ENCODE assay signal across 8 cellular contexts in the genomic region with DNA sequence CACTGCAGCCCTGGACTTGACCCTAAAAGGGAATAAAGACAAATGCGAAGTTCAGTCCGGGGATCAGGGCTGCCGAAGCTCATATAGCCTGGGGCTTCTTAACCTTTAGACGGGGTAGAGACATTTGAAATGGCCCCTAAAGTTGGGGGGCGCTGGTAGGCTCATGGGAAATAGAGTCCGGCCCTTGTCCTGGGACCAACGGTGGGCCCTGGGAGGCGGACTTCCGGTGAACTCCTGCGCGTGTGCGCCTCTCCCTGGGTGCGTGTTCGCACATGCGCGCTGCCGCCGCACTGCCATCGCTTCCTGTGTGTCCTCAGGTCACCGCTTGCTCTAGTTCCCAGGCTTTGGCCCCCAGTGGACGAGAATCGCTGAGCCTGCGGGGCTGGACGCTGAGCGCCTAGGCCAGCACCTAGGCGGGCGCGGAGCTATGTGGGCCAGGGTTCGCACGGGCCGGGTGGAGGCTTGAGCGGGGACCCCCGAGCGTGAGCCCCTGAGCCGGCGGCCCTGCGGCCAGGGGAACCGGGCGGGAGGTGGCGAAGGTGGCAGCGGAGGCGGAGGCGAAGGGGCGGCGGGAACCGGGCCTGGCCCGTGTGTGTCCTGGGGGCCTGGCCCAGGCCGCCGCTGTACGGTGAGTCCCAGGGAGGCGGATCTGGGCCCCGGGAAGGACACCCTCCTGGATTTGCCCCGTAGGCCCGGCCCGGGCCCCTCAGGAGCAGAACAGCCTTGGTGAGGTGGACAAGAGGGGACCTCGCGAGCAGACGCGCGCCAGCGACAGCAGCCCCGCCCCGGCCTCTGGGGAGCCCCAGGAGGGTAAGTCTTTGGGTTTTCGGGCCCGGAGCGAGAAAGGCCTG. TPM values are rescaled to one million over a fixed set of nuclear protein-coding genes. Genes with fewer than 3 reads are reported as not detected.
DNase-seq lines count a peak whose midpoint lies in the region; ATAC-seq, FAIRE-seq and TF ChIP-seq lines count a peak whose summit lies in the region.

No MANE protein-coding gene starts in this region.

- H3K36me3 ChIP-seq in mammary epithelial cell (ENCODE audit: insufficient read depth, low read length): peaks cover 4% of the 10 kb centered on the region
- no peaks in the 10 kb centered on the region for H3K36me3 ChIP-seq in small intestine (ENCODE audit: control insufficient read depth in 2 of 2, insufficient read depth in 2 of 2, low read length in 2 of 2)

- no peak for TF ChIP-seq EP300 in A549 (IDR thresholded peaks at IDR 0.05)

- H3K9ac ChIP-seq in mammary epithelial cell (ENCODE audit: insufficient read depth, low read length): peak overlapping the region; percentile 73

- peaks cover 43% of the 10 kb centered on the region for H3K79me2 ChIP-seq in mammary epithelial cell (ENCODE audit: insufficient read depth, low read length)

- in situ Hi-C loops in mammary epithelial cell (cut with MboI; ENCODE audit: low sequenced_read_pairs in 2 of 2): loop anchor here in 1 of 2 donors (25.0 kb wide), 1 partner anchor 108 kb away; a partner anchor contains a TSS

- H3K9me3 ChIP-seq in A549 (peaks cover 16% of the 10 kb centered on the region), mammary epithelial cell (replicated peaks; ENCODE audit: insufficient read depth, low read length) (no peaks in the 10 kb centered on the region), small intestine (ENCODE audit: control insufficient read depth, low read depth) (no peaks in the 10 kb centered on the region)

- ATAC-seq in A549 (peak; percentile 99 to 100), GM18858 (IDR thresholded peaks at IDR 0.05; ENCODE audit: unreplicated experiment) (peak; percentile 87), HG03066 (IDR thresholded peaks at IDR 0.05; ENCODE audit: low read depth, unreplicated experiment) (peak; percentile 88)

- H3K4me1 ChIP-seq in A549 (0 out of 3 replicates have a peak, but pooled peaks cover 4% of the 10 kb centered on the region), mammary epithelial cell (ENCODE audit: insufficient read depth, low read length) (no peaks in the 10 kb centered on the region), small intestine (ENCODE audit: control insufficient read depth in 2 of 2, insufficient read depth in 1 of 2, low read depth in 1 of 2, low read length in 1 of 2) (no peaks in the 10 kb centered on the region)

- H3K4me2 ChIP-seq in A549 (peak overlapping the region; percentile 84), mammary epithelial cell (ENCODE audit: insufficient read depth, low read depth, low read length) (peak overlapping the region; percentile 90)

- peak overlapping the region; percentile 81 to 97 for H3K27ac ChIP-seq in A549
- peak overlapping the region; percentile 76 for H3K27ac ChIP-seq in VCaP
- H3K27ac ChIP-seq in mammary epithelial cell (ENCODE audit: insufficient read depth, low read depth, low read length): peak overlapping the region; percentile 49
- peak overlapping the region in 1 of 2 donors; percentile 92 for H3K27ac ChIP-seq in small intestine (ENCODE audit: low read depth in 1 of 2, low read length in 1 of 2)

- TF ChIP-seq CTCF in A549 (IDR thresholded peaks at IDR 0.05) (no peak), VCaP (conservative IDR thresholded peaks at IDR 0.05) (no peak), mammary epithelial cell (conservative IDR thresholded peaks at IDR 0.05 in 1 of 2, IDR thresholded peaks at IDR 0.05 in 1 of 2; ENCODE audit: extremely low read depth in 1 of 2, insufficient read depth in 1 of 2, low read depth in 1 of 2, low read length in 2 of 2) (no peak)

- no peak for FAIRE-seq in A549 (lab: Jason Lieb, UNC)
- FAIRE-seq in small intestine (lab: Jason Lieb, UNC): no peak

- peak; percentile 82 for TF ChIP-seq POLR2A in A549 (IDR thresholded peaks at IDR 0.05; ENCODE audit: low read length)

- CTCF ChIA-PET in A549 (lab: Yijun Ruan, JAX): no interaction called here
- CTCF ChIA-PET in mammary epithelial cell (lab: Charles Lee; ENCODE audit: low non-redundant PET): no interaction called here

- H3K4me3 ChIP-seq in A549 (peak overlapping the region; percentile 68), mammary epithelial cell (replicated peaks in 1 of 3; ENCODE audit: insufficient read depth in 1 of 3, low read depth in 2 of 3, low read length in 3 of 3) (peak overlapping the region; percentile 60 to 86 (median 72)), small intestine (ENCODE audit: low read depth in 1 of 2, low read length in 2 of 2) (peak overlapping the region; percentile 91 to 93)

- H3K27me3 ChIP-seq in mammary epithelial cell (ENCODE audit: insufficient read depth, low read length) (no peaks in the 10 kb centered on the region), small intestine (ENCODE audit: control insufficient read depth in 2 of 2, insufficient read depth in 2 of 2, low read length in 2 of 2) (no peaks in the 10 kb centered on the region)

- 6% methylated on average over 43 of the region's 66 CpGs for WGBS in A549 (ENCODE audit: missing lambda C conversion rate)
- 0% methylated on average over 25 of the region's 66 CpGs for WGBS in mammary epithelial cell (ENCODE audit: low coverage, missing lambda C conversion rate)
- WGBS in small intestine, 3 donors: 1 to 3% (median 2%) methylated on average over 57 to 66 of the region's 66 CpGs

- H2AFZ ChIP-seq in mammary epithelial cell (ENCODE audit: low read depth, low read length): peak overlapping the region; percentile 99

- intact Hi-C loops in mammary epithelial cell (cut with micrococcal nuclease): loop anchor here (1.0 kb wide), 1 partner anchor 45 kb away; no protein-coding TSS in a partner anchor

- DNase-seq in A549 (ENCODE audit: low read depth in 1 of 2, low spot score in 1 of 2): peak; percentile 80 to 94
- DNase-seq in NCI-H2171 treated with DMSO at 0.1 percent for 48 hours (lab: John Stamatoyannopoulos, UW): peak; percentile 89
- peak; percentile 75 for DNase-seq in mammary epithelial cell
- peak; percentile 95 for DNase-seq in iPS-NIHi11 (ENCODE audit: low spot score)
- peak; percentile 93 for DNase-seq in small intestine

- H4K20me1 ChIP-seq in mammary epithelial cell (ENCODE audit: insufficient read depth, low read length): no peaks in the 10 kb centered on the region

- no TSS peak for BruUV-seq in mammary epithelial cell (replicated peaks; lab: Mats Ljungman, UMichigan)

- dilution Hi-C loops in mammary epithelial cell (cut with HindIII; ENCODE audit: low sequenced_read_pairs): no loop called here

- POLR2A ChIA-PET in A549 (lab: Yijun Ruan, JAX): no interaction called here

- no peak for TF ChIP-seq RAD21 in A549 (conservative IDR thresholded peaks at IDR 0.05 in 1 of 2, IDR thresholded peaks at IDR 0.05 in 1 of 2)

TF ChIP-seq in A549, 52 proteins besides CTCF, POLR2A, EP300 and RAD21 (continues in another document):
- no peak for TF ChIP-seq HOXB13 (CRISPR knock-in tag; IDR thresholded peaks at IDR 0.05; ENCODE audit: low read depth)
- TF ChIP-seq ZFP36 (IDR thresholded peaks at IDR 0.05; ENCODE audit: borderline replicate concordance, partially characterized antibody): no peak
- TF ChIP-seq POLR2AphosphoS2 (conservative IDR thresholded peaks at IDR 0.05; ENCODE audit: low read length): no peak
- TF ChIP-seq CHD4 (IDR thresholded peaks at IDR 0.05; ENCODE audit: borderline replicate concordance): no peak
- no peak for TF ChIP-seq FOSL2 (IDR thresholded peaks at IDR 0.05)
- TF ChIP-seq FOSL2 (CRISPR knock-in tag; IDR thresholded peaks at IDR 0.05): no peak
- TF ChIP-seq BHLHE40 (IDR thresholded peaks at IDR 0.05; ENCODE audit: low read depth, low read length): no peak
- TF ChIP-seq RNF2 (IDR thresholded peaks at IDR 0.05; ENCODE audit: borderline replicate concordance, low read depth): no peak
- TF ChIP-seq, protein P1, sequence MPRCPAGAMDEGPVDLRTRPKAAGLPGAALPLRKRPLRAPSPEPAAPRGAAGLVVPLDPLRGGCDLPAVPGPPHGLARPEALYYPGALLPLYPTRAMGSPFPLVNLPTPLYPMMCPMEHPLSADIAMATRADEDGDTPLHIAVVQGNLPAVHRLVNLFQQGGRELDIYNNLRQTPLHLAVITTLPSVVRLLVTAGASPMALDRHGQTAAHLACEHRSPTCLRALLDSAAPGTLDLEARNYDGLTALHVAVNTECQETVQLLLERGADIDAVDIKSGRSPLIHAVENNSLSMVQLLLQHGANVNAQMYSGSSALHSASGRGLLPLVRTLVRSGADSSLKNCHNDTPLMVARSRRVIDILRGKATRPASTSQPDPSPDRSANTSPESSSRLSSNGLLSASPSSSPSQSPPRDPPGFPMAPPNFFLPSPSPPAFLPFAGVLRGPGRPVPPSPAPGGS (IDR thresholded peaks at IDR 0.05): peak; percentile 47; the same call in 1 of the 3 replicates
- TF ChIP-seq, protein P2, sequence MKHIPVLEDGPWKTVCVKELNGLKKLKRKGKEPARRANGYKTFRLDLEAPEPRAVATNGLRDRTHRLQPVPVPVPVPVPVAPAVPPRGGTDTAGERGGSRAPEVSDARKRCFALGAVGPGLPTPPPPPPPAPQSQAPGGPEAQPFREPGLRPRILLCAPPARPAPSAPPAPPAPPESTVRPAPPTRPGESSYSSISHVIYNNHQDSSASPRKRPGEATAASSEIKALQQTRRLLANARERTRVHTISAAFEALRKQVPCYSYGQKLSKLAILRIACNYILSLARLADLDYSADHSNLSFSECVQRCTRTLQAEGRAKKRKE (CRISPR knock-in tag; IDR thresholded peaks at IDR 0.05; ENCODE audit: low read depth): no peak

RNA-seq across cellular contexts. Expression of a gene that starts 23.0 kb away (rescaled TPM):
- 22.7 and 23.9 TPM in 2 replicates for polyA plus RNA-seq in A549 (2011; rRNA removed)
- polyA plus RNA-seq in A549 (2012; cell fraction: cytosol; rRNA removed): 3.5 and 5.2 TPM in 2 replicates
- 4.6 and 8.3 TPM in 2 replicates for polyA plus RNA-seq in A549 (2012; cell fraction: nucleus; rRNA removed)
- 8.8 TPM in 3 replicates for polyA plus RNA-seq in A549 (2017; fragmentation: RNase III; extraction: RNeasy Plus Mini Kit Qiagen cat#74134 plus additional on column Dnase treatment)
- polyA minus RNA-seq in A549 (2011; rRNA and poly(A)+ RNA removed): 11.8 and 13.7 TPM in 2 replicates
- 10 to 100 TPM; 16.4 to 21.0 TPM for total RNA-seq in mammary epithelial cell
- 5.0 TPM for polyA plus RNA-seq in mammary epithelial cell
- 12.5 TPM for polyA minus RNA-seq in mammary epithelial cell
- 1 to 10 TPM; 4.5 to 8.5 (median 5.9) TPM for polyA plus RNA-seq in small intestine

RNA-seq across cellular contexts. Expression of a gene that starts 24.2 kb away (rescaled TPM):
- polyA plus RNA-seq in A549 (2011; rRNA removed): 0.11 TPM in 1 of 2 replicates, not detected in the other
- polyA plus RNA-seq in A549 (2012; cell fraction: cytosol; rRNA removed): 0.05 TPM in 1 of 2 replicates, not detected in the other
- 0.24 and 0.37 TPM in 2 replicates for polyA plus RNA-seq in A549 (2012; cell fraction: nucleus; rRNA removed)
- polyA plus RNA-seq in A549 (2017; fragmentation: RNase III; extraction: RNeasy Plus Mini Kit Qiagen cat#74134 plus additional on column Dnase treatment): 0.08 to 0.16 TPM (median 0.12 TPM) in 3 replicates
- polyA minus RNA-seq in A549 (2011; rRNA and poly(A)+ RNA removed): not detected in 2 replicates
- total RNA-seq in mammary epithelial cell: not detected
- not detected for polyA plus RNA-seq in mammary epithelial cell
- not detected for polyA minus RNA-seq in mammary epithelial cell
- polyA plus RNA-seq in small intestine: 1 to 10 TPM in 1 of 3 donors, under 1 TPM in 1, not detected in 1; 0.06 to 1.4 TPM
